In the genomic region with DNA sequence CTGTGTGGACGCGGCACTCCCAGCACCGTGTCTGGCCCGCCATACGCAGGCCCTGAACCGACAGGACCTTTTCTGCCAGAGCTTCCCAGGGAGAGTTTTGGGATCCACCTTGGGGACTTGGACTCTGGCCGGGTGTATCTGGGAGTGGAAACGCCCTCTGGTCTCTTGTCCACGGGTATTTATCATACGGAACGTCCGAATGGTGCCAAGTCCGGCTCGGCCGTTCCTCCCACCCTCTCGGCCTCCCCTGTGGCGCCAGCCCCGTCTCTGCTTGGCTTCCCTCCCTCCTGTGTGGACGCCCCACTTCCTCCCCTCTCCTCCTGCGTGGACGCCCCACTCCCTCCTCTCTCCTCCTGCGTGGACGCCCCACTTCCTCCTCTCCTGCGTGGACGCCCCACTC, we compare ENCODE assay signal across 12 cellular contexts. TPM values are rescaled to one million over a fixed set of nuclear protein-coding genes. Genes with fewer than 3 reads are reported as not detected.
"Had no signal": no experiment of that assay in that cellular context is flagged by ENCODE, and none has a peak within 500 bp of the region (broad histone marks: within the 10 kb centered on the region; RNA-seq: fewer than 3 reads in every experiment).

No MANE protein-coding gene starts in this region.

- H3K36me3 ChIP-seq: HAP-1 had no signal

- H3K4me2 ChIP-seq: GM23338 had no signal

- H3K27ac ChIP-seq: GM23248 had no signal

- H3K4me1 ChIP-seq: HAP-1 had no signal

- DNase-seq: GM23248, GOT3, H7, H9, HCEC 1CT, HFFc6 had no signal

- H2AFZ ChIP-seq: GM23248, GM23338 had no signal

- H3K4me3 ChIP-seq: GM23248, GM23338, HAP-1 had no signal

- H3K9ac ChIP-seq: GM23248 had no signal

- ATAC-seq: GM23338, HCT116 had no signal

- FAIRE-seq: H1, H54 had no signal

RNA-seq across cellular contexts. Expression of a gene that starts 37.9 kb away (rescaled TPM):
- total RNA-seq: H4, H7 had no signal
- polyA plus RNA-seq: GM23248 had no signal

RNA-seq across cellular contexts. Expression of a gene that starts 57.9 kb away (rescaled TPM):
- total RNA-seq: GM23248, GM23338, H4 had no signal
- polyA plus RNA-seq: GM23248 had no signal
